Comparison of ENCODE assay signal across 8 cellular contexts in genomic region chr11:5380740-5381342, GRCh38. TPM values are rescaled to one million over a fixed set of nuclear protein-coding genes. Genes with fewer than 3 reads are reported as not detected.
DNase-seq lines count a peak whose midpoint lies in the region; ATAC-seq and TF ChIP-seq lines count a peak whose summit lies in the region.

No MANE protein-coding gene starts in this region.

- H3K36me3 Mint-ChIP-seq in naive B cell = no peaks in the 10 kb centered on the region

- H3F3A ChIP-seq in Loucy (ENCODE audit: low read depth) = no peaks in the 10 kb centered on the region

- ATAC-seq in naive B cell (ENCODE audit: low read depth in 2 of 2) = no peak

- H3K4me1 ChIP-seq in Loucy (ENCODE audit: insufficient read depth, low read length, poor library complexity, severe bottlenecking) = no peaks in the 10 kb centered on the region

- DNase-seq in 8988T (peak; percentile 24), GM03348 (ENCODE audit: low spot score) (peak; percentile 78), HCEC 1CT (peak; percentile 63), T1000 (lab: John Stamatoyannopoulos, UW) (peak; percentile 19), epithelial cell of proximal tubule (ENCODE audit: low read depth) (peak; percentile 20), naive B cell (peak; percentile 6), NCI-H446 treated with DMSO at 0.1 percent for 48 hours (lab: John Stamatoyannopoulos, UW) (no peak)

- no peaks in the 10 kb centered on the region for H3K79me2 ChIP-seq in Loucy (ENCODE audit: insufficient read depth, low read length)

- H3K4me3 ChIP-seq in Loucy (ENCODE audit: low read length, poor library complexity, severe bottlenecking) = no peak overlapping the region
- H3K4me3 ChIP-seq in epithelial cell of proximal tubule (ENCODE audit: low read depth, low read length) = no peak overlapping the region

- H3K9me2 ChIP-seq in Loucy (replicated peaks; ENCODE audit: low read depth, low read length) = no peaks in the 10 kb centered on the region

- no peak overlapping the region for H3K9ac ChIP-seq in Loucy (ENCODE audit: low read depth, low read length, poor library complexity, severe bottlenecking)

- H3K9me3 Mint-ChIP-seq in naive B cell = peaks cover 0 to 2% (median 0%) of the 10 kb centered on the region in 7 donors

- H2AFZ ChIP-seq in Loucy (ENCODE audit: low read length) = no peak overlapping the region

- no peaks in the 10 kb centered on the region for H3K27me3 ChIP-seq in Loucy (ENCODE audit: insufficient read depth, low read length, poor library complexity, severe bottlenecking)

- no peak overlapping the region for H3K27ac Mint-ChIP-seq in naive B cell

- H3K4me2 ChIP-seq in Loucy (ENCODE audit: low read depth, low read length, poor library complexity, severe bottlenecking) = no peak overlapping the region

- TF ChIP-seq CTCF in Loucy (conservative IDR thresholded peaks at IDR 0.05; ENCODE audit: low read length) (peak; percentile 85), epithelial cell of proximal tubule (conservative IDR thresholded peaks at IDR 0.05; ENCODE audit: low read depth, low read length) (peak; percentile 92)

- no peaks in the 10 kb centered on the region for H3K9me3 ChIP-seq in Loucy (ENCODE audit: insufficient read depth, low read depth, low read length)

- no peaks in the 10 kb centered on the region for H4K20me1 ChIP-seq in Loucy (ENCODE audit: insufficient read depth, low read length, poor library complexity, severe bottlenecking)

- no peaks in the 10 kb centered on the region for H3K36me3 ChIP-seq in Loucy (ENCODE audit: insufficient read depth, low read length)

- H3K4me1 Mint-ChIP-seq in naive B cell = no peaks in the 10 kb centered on the region

- H3K27me3 Mint-ChIP-seq in naive B cell = no peaks in the 10 kb centered on the region

- no peak overlapping the region for H3K4me3 Mint-ChIP-seq in naive B cell

RNA-seq across cellular contexts. Expression of gene OR51M1, which starts 2.8 kb away (rescaled TPM):
- not detected in 2 replicates for total RNA-seq in epithelial cell of proximal tubule
- not detected for polyA plus RNA-seq in naive B cell (ENCODE audit: low read depth in 6 of 6)

RNA-seq across cellular contexts. Expression of gene OR51B6, which starts 29.5 kb away (rescaled TPM):
- total RNA-seq in epithelial cell of proximal tubule = not detected in 2 replicates
- not detected for polyA plus RNA-seq in naive B cell (ENCODE audit: low read depth in 6 of 6)

RNA-seq across cellular contexts. Expression of gene OR51B5, which starts 37.5 kb away (rescaled TPM):
- total RNA-seq in epithelial cell of proximal tubule = not detected in 2 replicates
- polyA plus RNA-seq in naive B cell (ENCODE audit: low read depth in 6 of 6) = not detected

RNA-seq across cellular contexts. Expression of gene OR51Q1, which starts 41.1 kb away (rescaled TPM):
- total RNA-seq in epithelial cell of proximal tubule = not detected in 2 replicates
- not detected for polyA plus RNA-seq in naive B cell (ENCODE audit: low read depth in 6 of 6)

RNA-seq across cellular contexts. Expression of gene OR51B2, which starts 56.7 kb away (rescaled TPM):
- not detected in 2 replicates for total RNA-seq in epithelial cell of proximal tubule
- polyA plus RNA-seq in naive B cell (ENCODE audit: low read depth in 6 of 6) = not detected
